In genomic region chr3:61565569-61565968, GRCh38 we compare ENCODE assay signal across 2 cellular contexts.
TF ChIP-seq lines count a peak whose summit lies in the region.

No MANE protein-coding gene starts in this region.

TF ChIP-seq in IMR-90, 13 proteins besides CTCF, POLR2A, EP300 and RAD21:
- TF ChIP-seq CHD1 (IDR thresholded peaks at IDR 0.05; ENCODE audit: low read depth, low read length) (no peak), MXI1 (IDR thresholded peaks at IDR 0.05; ENCODE audit: borderline replicate concordance, low read depth, low read length) (no peak), SMC3 (IDR thresholded peaks at IDR 0.05; ENCODE audit: low read depth, low read length) (no peak), RCOR1 (IDR thresholded peaks at IDR 0.05; ENCODE audit: insufficient replicate concordance, low read length) (no peak)
TF ChIP-seq in IMR-90: peak in this region for 0.

TF ChIP-seq in H1, 55 proteins besides CTCF, POLR2A, EP300 and RAD21:
- TF ChIP-seq RFX5 (IDR thresholded peaks at IDR 0.05; ENCODE audit: borderline replicate concordance, low read depth, low read length): no peak
- TF ChIP-seq PHF8 (conservative IDR thresholded peaks at IDR 0.05; ENCODE audit: low read depth, low read length): no peak
- no peak for TF ChIP-seq SP4 (IDR thresholded peaks at IDR 0.05; ENCODE audit: low read length)
- no peak for TF ChIP-seq CBX5 (IDR thresholded peaks at IDR 0.05; ENCODE audit: low read depth, low read length)
- TF ChIP-seq POLR2AphosphoS5 (IDR thresholded peaks at IDR 0.05; ENCODE audit: low read depth, low read length): no peak
- TF ChIP-seq CTBP2 (IDR thresholded peaks at IDR 0.05; ENCODE audit: borderline replicate concordance, insufficient read depth, insufficient read length, low read length): no peak
- TF ChIP-seq SAP30 (IDR thresholded peaks at IDR 0.05; ENCODE audit: insufficient read depth, insufficient replicate concordance, low read length): no peak
- TF ChIP-seq TBP (IDR thresholded peaks at IDR 0.05; ENCODE audit: low read depth, low read length): no peak
- TF ChIP-seq EGR1 (IDR thresholded peaks at IDR 0.05; ENCODE audit: borderline replicate concordance, low read depth, low read length): no peak
- no peak for TF ChIP-seq JUND (IDR thresholded peaks at IDR 0.05; ENCODE audit: low read length)
